ENCODE assay signal across 20 cellular contexts in the genomic region with DNA sequence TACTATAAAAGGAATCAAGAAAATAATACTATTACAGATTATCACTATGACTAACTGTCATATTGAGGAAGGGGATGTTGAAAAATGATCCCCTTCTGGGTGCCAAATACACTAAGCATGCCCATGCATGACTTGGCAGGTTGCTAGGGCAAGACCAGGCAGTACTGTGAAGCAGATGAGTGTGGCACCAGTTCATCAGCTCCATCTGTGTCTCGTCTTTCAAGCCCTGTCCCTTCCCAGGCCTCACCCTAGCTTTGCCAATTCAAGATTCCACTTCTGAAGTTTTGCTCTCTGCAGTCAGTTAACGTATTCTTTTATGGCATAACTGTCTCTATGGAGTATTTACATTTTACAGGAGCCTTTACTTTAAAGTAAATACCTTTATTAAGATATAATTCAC.
"Had no signal": no experiment of that assay in that cellular context is flagged by ENCODE, and none has a peak within 500 bp of the region (broad histone marks: within the 10 kb centered on the region; RNA-seq: fewer than 3 reads in every experiment).

No MANE protein-coding gene starts in this region.

- H3K27ac Mint-ChIP-seq: endodermal cell; naive thymus-derived CD4-positive, alpha-beta T cell; nephron progenitor cell had no signal

- H3K9me3 Mint-ChIP-seq: endodermal cell; naive thymus-derived CD4-positive, alpha-beta T cell; nephron progenitor cell had no signal

- H3K36me3 Mint-ChIP-seq: naive thymus-derived CD4-positive, alpha-beta T cell had no signal

- ATAC-seq: esophagus mucosa; gastroesophageal sphincter; left cardiac atrium; naive thymus-derived CD4-positive, alpha-beta T cell; sciatic nerve had no signal

- H3K4me3 ChIP-seq: coronary artery, gastroesophageal sphincter, spleen, stomach, thoracic aorta, transverse colon had no signal

- H3K4me1 ChIP-seq: spleen had no signal

- DNase-seq: effector CD4-positive, alpha-beta T cell; endodermal cell; glutamatergic neuron; kidney; left cardiac atrium; naive thymus-derived CD4-positive, alpha-beta T cell; nephron progenitor cell; spleen; stimulated activated CD4-positive, alpha-beta T cell treated with anti-CD3 and anti-CD28 coated beads, Interleukin-15, amount 100 ng/mL, for 24 hours; stimulated activated CD4-positive, alpha-beta T cell treated with anti-CD3 and anti-CD28 coated beads, Interleukin-1b, Interleukin-23, amount 100 ng/mL, for 48 hours; stimulated activated CD4-positive, alpha-beta T cell treated with anti-CD3 and anti-CD28 coated beads, Interleukin-4, amount 100 ng/mL, for 4 hours; stimulated activated naive CD4-positive, alpha-beta T cell; stomach; substantia nigra; transverse colon had no signal

- H3K4me3 Mint-ChIP-seq: endodermal cell; naive thymus-derived CD4-positive, alpha-beta T cell; nephron progenitor cell had no signal

- H3K4me1 Mint-ChIP-seq: naive thymus-derived CD4-positive, alpha-beta T cell had no signal

- H3K36me3 ChIP-seq: gastroesophageal sphincter, spleen, stomach, thoracic aorta, transverse colon had no signal

- H3K27me3 ChIP-seq: gastroesophageal sphincter, stomach, transverse colon had no signal

- H3K9me3 ChIP-seq: gastroesophageal sphincter, spleen, stomach, thoracic aorta, transverse colon had no signal

- H3K27ac ChIP-seq: coronary artery, gastroesophageal sphincter, spleen, stomach, thoracic aorta had no signal

- FAIRE-seq: kidney had no signal
